In the genomic region with DNA sequence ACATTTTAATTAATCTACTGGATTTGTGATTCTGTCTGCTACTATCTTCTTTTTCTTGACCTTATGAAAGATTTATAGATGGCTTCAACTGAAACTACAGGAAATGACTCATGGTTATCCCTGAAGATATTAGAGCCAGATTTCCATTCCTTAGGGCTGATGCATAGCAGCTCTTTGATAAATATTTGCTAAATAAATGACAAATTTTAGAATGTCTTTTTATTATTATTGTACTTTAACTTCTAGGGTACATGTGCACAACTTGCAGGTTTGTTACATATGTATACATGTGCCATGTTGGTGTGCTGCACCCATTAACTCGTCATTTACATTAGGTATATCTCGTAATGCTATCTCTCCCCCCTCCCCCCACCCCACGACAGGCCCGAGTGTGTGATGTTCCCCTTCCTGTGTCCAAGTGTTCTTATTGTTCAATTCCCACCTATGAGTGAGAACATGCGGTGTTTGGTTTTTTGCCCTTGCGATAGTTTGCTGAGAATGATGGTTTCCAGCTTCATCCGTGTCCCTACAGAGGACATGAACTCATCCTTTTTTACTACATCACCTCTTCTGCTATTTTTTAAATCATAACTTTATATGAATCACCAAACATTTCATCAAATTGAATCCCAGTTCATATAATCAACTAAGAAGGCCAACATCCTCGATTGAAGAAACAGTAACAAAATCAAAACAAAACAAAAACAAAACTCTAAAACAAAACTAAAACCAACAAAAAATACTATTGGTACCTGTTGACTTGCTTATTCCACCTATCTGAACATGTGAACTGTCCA, we compare ENCODE assay signal across 8 cellular contexts. TPM values are rescaled to one million over a fixed set of nuclear protein-coding genes. Genes with fewer than 3 reads are reported as not detected.
DNase-seq lines count a peak whose midpoint lies in the region; ATAC-seq and TF ChIP-seq lines count a peak whose summit lies in the region.
"Not testable (repeated sequence)": the region's sequence is repeated elsewhere in the genome, so short reads cannot be mapped to it uniquely, and the experiment has no call there.

No MANE protein-coding gene starts in this region.

- H3K4me1 Mint-ChIP-seq in activated T-helper 2 cell treated with anti-CD3 and anti-CD28 coated beads, Interferon-gamma antibody, Interleukin-2, Interleukin-4, amounts not matched to agents 10 μg/mL and 5 μg/mL and 100 μg/mL, durations not matched to agents 14 hours and 24 hours and 36 hours (ENCODE audit: low read depth) = peaks cover 69% of the 10 kb centered on the region

- peaks cover 47% of the 10 kb centered on the region for H3K36me3 Mint-ChIP-seq in activated T-helper 2 cell treated with anti-CD3 and anti-CD28 coated beads, Interferon-gamma antibody, Interleukin-2, Interleukin-4, amounts not matched to agents 10 μg/mL and 5 μg/mL and 100 μg/mL, durations not matched to agents 14 hours and 24 hours and 36 hours (ENCODE audit: low read depth)

- H4K20me1 ChIP-seq in neural cell (ENCODE audit: insufficient read depth) = not testable (repeated sequence)

- H3K27me3 ChIP-seq in RWPE2 (ENCODE audit: insufficient read depth, poor library complexity, severe bottlenecking); heart right ventricle; neural cell (ENCODE audit: insufficient read depth, low read depth, low read length); transverse colon: not testable (repeated sequence)

- in situ Hi-C loops in Caki2 (cut with HindIII; ENCODE audit: low pct_unique_long_range_greater_than_20kb, low sequenced_read_pairs); transverse colon (cut with MboI; ENCODE audit: low pct_ligation_motif_present in 1 of 4, low pct_unique_long_range_greater_than_20kb in 1 of 4, low sequenced_read_pairs in 3 of 4): not testable (repeated sequence)

- H3K27ac Mint-ChIP-seq in activated T-helper 2 cell treated with anti-CD3 and anti-CD28 coated beads, Interferon-gamma antibody, Interleukin-2, Interleukin-4, amounts not matched to agents 10 μg/mL and 5 μg/mL and 100 μg/mL, durations not matched to agents 14 hours and 24 hours and 36 hours = peak overlapping the region; percentile 98

- not testable (repeated sequence) for TF ChIP-seq RAD21 in neural cell (conservative IDR thresholded peaks at IDR 0.05)

- TF ChIP-seq POLR2A in transverse colon (IDR thresholded peaks at IDR 0.05) = not testable (repeated sequence)

- H3K9me3 Mint-ChIP-seq in activated T-helper 2 cell treated with anti-CD3 and anti-CD28 coated beads, Interferon-gamma antibody, Interleukin-2, Interleukin-4, amounts not matched to agents 10 μg/mL and 5 μg/mL and 100 μg/mL, durations not matched to agents 14 hours and 24 hours and 36 hours = not testable (repeated sequence)

- peak; percentile 59 for DNase-seq in Caki2 (ENCODE audit: low read depth)
- peak; percentile 74 for DNase-seq in HS-5 (ENCODE audit: low read depth)
- not testable (repeated sequence) for DNase-seq in RWPE2 (ENCODE audit: low spot score); activated T-helper 2 cell treated with anti-CD3 and anti-CD28 coated beads, Interferon-gamma antibody, Interleukin-2, Interleukin-4, amounts not matched to agents 10 μg/mL and 5 μg/mL and 100 μg/mL, durations not matched to agents 14 hours and 24 hours and 36 hours (ENCODE audit: low spot score); heart right ventricle; transverse colon
- DNase-seq in dermis blood vessel endothelial cell = peak; percentile 54

- H3K4me1 ChIP-seq in RWPE2 (ENCODE audit: insufficient read depth, poor library complexity, severe bottlenecking) = peaks cover 30% of the 10 kb centered on the region
- peaks cover 0 to 62% (median 29%) of the 10 kb centered on the region in 9 donors for H3K4me1 ChIP-seq in heart right ventricle
- H3K4me1 ChIP-seq in transverse colon = peaks cover 0 to 61% (median 28%) of the 10 kb centered on the region in 4 donors

- not testable (repeated sequence) for H3K9me2 ChIP-seq in neural cell (ENCODE audit: insufficient read depth, low read length)

- H2AFZ ChIP-seq in neural cell (ENCODE audit: low read depth, low read length) = not testable (repeated sequence)

- peak; percentile 52 for ATAC-seq in RWPE2 (ENCODE audit: low read depth)
- not testable (repeated sequence) for ATAC-seq in heart right ventricle

- H3K36me3 ChIP-seq in RWPE2 (ENCODE audit: low read depth); heart right ventricle; neural cell (ENCODE audit: insufficient read depth, low read length); transverse colon: not testable (repeated sequence)

- H3K79me2 ChIP-seq in neural cell (replicated peaks; ENCODE audit: insufficient read depth, low read length) = not testable (repeated sequence)

- H3K27me3 Mint-ChIP-seq in activated T-helper 2 cell treated with anti-CD3 and anti-CD28 coated beads, Interferon-gamma antibody, Interleukin-2, Interleukin-4, amounts not matched to agents 10 μg/mL and 5 μg/mL and 100 μg/mL, durations not matched to agents 14 hours and 24 hours and 36 hours (ENCODE audit: low read depth) = not testable (repeated sequence)

- intact Hi-C loops in activated T-helper 2 cell treated with anti-CD3 and anti-CD28 coated beads, Interferon-gamma antibody, Interleukin-2, Interleukin-4, amounts not matched to agents 10 μg/mL and 5 μg/mL and 100 μg/mL, durations not matched to agents 14 hours and 24 hours and 36 hours (cut with micrococcal nuclease) = loop anchor here (5.0 kb wide), 2 partner anchors 49 to 1021 kb away; a partner anchor contains a TSS
- intact Hi-C loops in heart right ventricle (cut with DNase I) = loop anchor here in 4 of 10 donors (5.0 kb wide), 3 partner anchors 44 to 49 kb away; no protein-coding TSS in a partner anchor
- intact Hi-C loops in transverse colon (cut with DNase I; ENCODE audit: low total_unique reads) = not testable (repeated sequence)

- WGBS in heart right ventricle, 2 donors = 60 to 63% methylated on average over 8 of the region's 8 CpGs
- WGBS in transverse colon (ENCODE audit: low coverage in 1 of 2), 2 donors = 47 to 50% methylated on average over 5 to 8 of the region's 8 CpGs

- not testable (repeated sequence) for H3K9me3 ChIP-seq in RWPE2 (ENCODE audit: severe bottlenecking); heart right ventricle; neural cell (ENCODE audit: low read length); transverse colon

- H3K4me3 Mint-ChIP-seq in activated T-helper 2 cell treated with anti-CD3 and anti-CD28 coated beads, Interferon-gamma antibody, Interleukin-2, Interleukin-4, amounts not matched to agents 10 μg/mL and 5 μg/mL and 100 μg/mL, durations not matched to agents 14 hours and 24 hours and 36 hours (ENCODE audit: low read depth) = peak overlapping the region; percentile 97

- H3K27ac ChIP-seq in RWPE2 (ENCODE audit: poor library complexity, severe bottlenecking) = peak overlapping the region; percentile 95
- H3K27ac ChIP-seq in heart right ventricle = peak overlapping the region in 8 of 10 donors; percentile 86 to 94 (median 91)
- not testable (repeated sequence) for H3K27ac ChIP-seq in neural cell (ENCODE audit: low read length)
- H3K27ac ChIP-seq in transverse colon = peak overlapping the region; percentile 92 to 98 (median 96)

- H3F3A ChIP-seq in neural cell (ENCODE audit: insufficient read depth, low read length, poor library complexity, severe bottlenecking) = not testable (repeated sequence)

- H3K4me2 ChIP-seq in neural cell (ENCODE audit: low read length) = not testable (repeated sequence)

- H3K4me3 ChIP-seq in RWPE2 (ENCODE audit: severe bottlenecking) = not testable (repeated sequence)
- H3K4me3 ChIP-seq in heart right ventricle (peak overlapping the region in 6 of 10 donors; percentile 69 to 87 (median 80)), neural cell (ENCODE audit: low read length) (peak overlapping the region; percentile 87), transverse colon (peak overlapping the region in 1 of 4 donors; percentile 71)

- H3K9ac ChIP-seq in neural cell (ENCODE audit: low read length) = not testable (repeated sequence)

- not testable (repeated sequence) for TF ChIP-seq EP300 in neural cell (conservative IDR thresholded peaks at IDR 0.05; ENCODE audit: poor library complexity, severe bottlenecking); transverse colon (IDR thresholded peaks at IDR 0.05; ENCODE audit: low read depth)

- TF ChIP-seq CTCF in RWPE2 (IDR thresholded peaks at IDR 0.05; ENCODE audit: poor library complexity, severe bottlenecking); heart right ventricle (IDR thresholded peaks at IDR 0.05); neural cell (IDR thresholded peaks at IDR 0.05; ENCODE audit: poor library complexity, severe bottlenecking); transverse colon (IDR thresholded peaks at IDR 0.05): not testable (repeated sequence)

RNA-seq across cellular contexts. Expression of a gene that starts 2.8 kb away (rescaled TPM):
- total RNA-seq in Caki2 (2014; rRNA removed; shearing (Covaris generic); ENCODE audit: low replicate concordance) = 15.6 and 62.4 TPM in 2 replicates
- total RNA-seq in activated T-helper 2 cell treated with anti-CD3 and anti-CD28 coated beads, Interferon-gamma antibody, Interleukin-2, Interleukin-4, amounts not matched to agents 10 μg/mL and 5 μg/mL and 100 μg/mL, durations not matched to agents 14 hours and 24 hours and 36 hours = 44.2 and 47.2 TPM in 2 replicates
- total RNA-seq in dermis blood vessel endothelial cell (1.0 and 1.4 TPM in 2 replicates), heart right ventricle (1 to 10 TPM; 1.9 to 3.3 (median 2.7) TPM), transverse colon (100 to 1,000 TPM in 3 of 4 donors, 10 to 100 TPM in 1; 74.8 to 176 (median 134) TPM)
- polyA plus RNA-seq in heart right ventricle (1 to 10 TPM in 1 of 2 donors, under 1 TPM in 1; 0.94 to 2.6 TPM), neural cell (21.9 and 22.4 TPM in 2 replicates)
- polyA minus RNA-seq in neural cell = 47.7 and 52.1 TPM in 2 replicates

RNA-seq across cellular contexts. Expression of a gene that starts 31.2 kb away (rescaled TPM):
- not detected in 2 replicates for total RNA-seq in Caki2 (2014; rRNA removed; shearing (Covaris generic); ENCODE audit: low replicate concordance)
- total RNA-seq in activated T-helper 2 cell treated with anti-CD3 and anti-CD28 coated beads, Interferon-gamma antibody, Interleukin-2, Interleukin-4, amounts not matched to agents 10 μg/mL and 5 μg/mL and 100 μg/mL, durations not matched to agents 14 hours and 24 hours and 36 hours = not detected in 2 replicates
- total RNA-seq in dermis blood vessel endothelial cell (not detected in 2 replicates), heart right ventricle (1 to 10 TPM in 1 of 10 donors, under 1 TPM in 2, not detected in 7; 0.14 to 4.9 (median 0.17) TPM), transverse colon (10 to 100 TPM in 1 of 4 donors, 1 to 10 TPM in 2, not detected in 1; 3.0 to 12.2 (median 6.1) TPM)
- polyA plus RNA-seq in heart right ventricle (under 1 TPM in 1 of 2 donors, not detected in 1; 0.12 TPM), neural cell (0.57 and 1.3 TPM in 2 replicates)
- not detected in 2 replicates for polyA minus RNA-seq in neural cell
